In the genomic region with DNA sequence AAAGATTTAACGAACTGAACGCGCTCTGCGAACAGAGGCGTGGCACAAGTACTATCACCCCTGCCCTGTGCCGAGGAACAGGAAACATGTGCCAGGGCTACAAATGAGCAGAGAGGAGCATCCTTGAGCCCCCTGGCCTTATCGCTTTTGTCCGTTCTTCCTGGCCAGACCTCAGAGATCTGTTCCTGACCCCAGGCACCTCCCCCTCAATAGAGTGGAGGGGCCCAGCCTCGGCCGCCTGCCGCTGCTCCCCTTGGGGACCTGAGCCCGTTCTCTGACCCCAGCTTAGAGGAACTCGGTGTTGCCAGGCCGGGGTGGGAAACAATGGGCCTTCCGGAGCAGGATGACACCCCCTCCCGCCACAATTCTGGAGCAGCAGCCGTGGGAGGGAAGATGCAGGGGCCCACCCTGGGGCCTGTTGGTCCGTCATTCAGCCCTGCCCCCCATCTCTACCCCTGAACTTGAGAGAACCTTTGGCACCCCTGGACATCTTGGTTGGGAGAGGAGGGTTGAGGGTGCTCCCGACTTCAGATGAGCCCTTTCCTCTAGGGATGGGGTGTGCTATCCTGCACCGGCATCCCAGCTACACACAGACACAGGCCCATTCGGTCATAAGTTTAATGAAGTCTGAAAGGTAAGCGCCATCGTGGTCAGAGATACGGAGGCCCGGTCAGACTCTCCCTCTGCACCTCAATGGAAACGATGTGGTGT, we compare ENCODE assay signal across 8 cellular contexts. TPM values are rescaled to one million over a fixed set of nuclear protein-coding genes. Genes with fewer than 3 reads are reported as not detected.
DNase-seq lines count a peak whose midpoint lies in the region; ATAC-seq, FAIRE-seq and TF ChIP-seq lines count a peak whose summit lies in the region.

No MANE protein-coding gene starts in this region.

- no TSS peak for BruUV-seq in OCI-LY7 (replicated peaks; lab: Mats Ljungman, UMichigan)

- CTCF ChIA-PET in OCI-LY7 (lab: Charles Lee; ENCODE audit: unreplicated experiment), result interaction anchor here (0.6 to 1.0 kb wide), 3 partner anchors 19 to 52 kb away, joined by 3 to 7 read pairs (median 6); no protein-coding TSS in a partner anchor

- DNase-seq in NCI-H1417 (lab: John Stamatoyannopoulos, UW) (peak in 2 of 3 experiments; percentile 22 to 24), NCI-H1417 treated with DMSO at 0.1 percent for 48 hours (lab: John Stamatoyannopoulos, UW) (no peak), OCI-LY7 (ENCODE audit: low spot score) (peak; percentile 56), caudate nucleus (lab: John Stamatoyannopoulos, UW) (no peak), lung (ENCODE audit: low spot score) (no peak), uterus (peak; percentile 62 to 76), AML-193 (lab: John Stamatoyannopoulos, UW) (no peak), RCC 7860 (ENCODE audit: low spot score) (no peak)

- TF ChIP-seq POLR2A in uterus (IDR thresholded peaks at IDR 0.05), result no peak

- peaks cover 45% of the 10 kb centered on the region for H3K79me2 ChIP-seq in OCI-LY7 (ENCODE audit: insufficient read depth, low read depth, low read length)

- H3K9me2 ChIP-seq in OCI-LY7 (ENCODE audit: insufficient read depth, low read length), result no peaks in the 10 kb centered on the region

- WGBS in lung, 2 donors, result 3 to 7% methylated on average over 24 to 26 of the region's 26 CpGs

- peak overlapping the region; percentile 11; the same call in 1 of the 2 replicates for H2AFZ ChIP-seq in OCI-LY7 (ENCODE audit: low read length)

- peak overlapping the region; percentile 91 for H3K4me2 ChIP-seq in OCI-LY7 (ENCODE audit: low read length)

- H3K36me3 ChIP-seq in OCI-LY7 (ENCODE audit: insufficient read depth, low read length), result peaks cover 75% of the 10 kb centered on the region
- peaks cover 0 to 19% of the 10 kb centered on the region in 2 donors for H3K36me3 ChIP-seq in lung (ENCODE audit: control insufficient read depth in 2 of 2, insufficient read depth in 2 of 2, low read length in 2 of 2)
- H3K36me3 ChIP-seq in uterus, result no peaks in the 10 kb centered on the region

- intact Hi-C loops in OCI-LY7 (cut with micrococcal nuclease; ENCODE audit: unreplicated experiment), result no loop called here
- intact Hi-C loops in uterus (cut with DNase I; ENCODE audit: low total_unique reads), result no loop called here

- no peaks in the 10 kb centered on the region for H3K9me3 ChIP-seq in OCI-LY7 (ENCODE audit: low read length)
- H3K9me3 ChIP-seq in lung (ENCODE audit: control insufficient read depth in 2 of 2, insufficient read depth in 1 of 2, low read length in 1 of 2), result no peaks in the 10 kb centered on the region
- no peaks in the 10 kb centered on the region for H3K9me3 ChIP-seq in uterus

- H3K27me3 ChIP-seq in lung (ENCODE audit: control insufficient read depth, insufficient read depth), result no peaks in the 10 kb centered on the region
- H3K27me3 ChIP-seq in uterus, result no peaks in the 10 kb centered on the region

- peaks cover 8% of the 10 kb centered on the region; the same call in 1 of the 2 replicates for H4K20me1 ChIP-seq in OCI-LY7 (ENCODE audit: insufficient read depth, low read length)

- H3K4me3 ChIP-seq in OCI-LY7 (ENCODE audit: low read depth, low read length, poor library complexity, severe bottlenecking) (peak overlapping the region; percentile 86), lung (peak overlapping the region; percentile 38), uterus (peak overlapping the region; percentile 58 to 80)

- POLR2A ChIA-PET in OCI-LY7 (lab: Charles Lee), result interaction anchor here (0.6 to 2.1 kb wide), 3 partner anchors 9 to 30 kb away, joined by 3 to 10 read pairs (median 3); no protein-coding TSS in a partner anchor

- FAIRE-seq in RCC 7860 (lab: Jason Lieb, UNC), result no peak

- peaks cover 47% of the 10 kb centered on the region for H3K4me1 ChIP-seq in OCI-LY7 (ENCODE audit: insufficient read depth, low read length, poor library complexity, severe bottlenecking)
- peaks cover 5 to 6% of the 10 kb centered on the region in 2 donors for H3K4me1 ChIP-seq in lung (ENCODE audit: control insufficient read depth in 2 of 2, insufficient read depth in 2 of 2, low read length in 2 of 2)
- H3K4me1 ChIP-seq in uterus, result peaks cover 0 to 9% of the 10 kb centered on the region in 2 donors

- H3K27ac ChIP-seq in OCI-LY7 (ENCODE audit: low read depth, low read length, poor library complexity, severe bottlenecking) (peak overlapping the region; percentile 86), caudate nucleus (ENCODE audit: low read depth, low read length) (peak overlapping the region; percentile 98), lung (ENCODE audit: low read depth in 1 of 2, low read length in 1 of 2) (peak overlapping the region; percentile 87 to 90), uterus (peak overlapping the region; percentile 90 to 98)

- TF ChIP-seq CTCF in OCI-LY7 (conservative IDR thresholded peaks at IDR 0.05; ENCODE audit: low read length) (no peak), lung (IDR thresholded peaks at IDR 0.05; ENCODE audit: control extremely low read depth, extremely low read depth) (no peak), uterus (IDR thresholded peaks at IDR 0.05) (no peak)

- ATAC-seq in lung (ENCODE audit: insufficient read depth, low FRiP score), result no peak

RNA-seq across cellular contexts. Expression of gene NAA38, which starts 1.1 kb away (rescaled TPM):
- total RNA-seq in OCI-LY7 (2014; rRNA removed; shearing (Covaris generic)), result 168 and 205 TPM in 2 replicates
- total RNA-seq in OCI-LY7 (2022) (149 and 153 TPM in 2 replicates), lung (10 to 100 TPM; 58.2 to 85.3 TPM), uterus (10 to 100 TPM in 3 of 4 donors, 1 to 10 TPM in 1; 3.6 to 94.7 (median 48.1) TPM)
- polyA plus RNA-seq in lung, result 100 to 1,000 TPM; 120 to 239 TPM

RNA-seq across cellular contexts. Expression of gene TMEM88, which starts 1.4 kb away (rescaled TPM):
- 0.41 TPM in 1 of 2 replicates, not detected in the other for total RNA-seq in OCI-LY7 (2014; rRNA removed; shearing (Covaris generic))
- total RNA-seq in OCI-LY7 (2022) (3.8 and 4.0 TPM in 2 replicates), lung (10 to 100 TPM in 1 of 2 donors, 1 to 10 TPM in 1; 6.3 to 11.2 TPM), uterus (10 to 100 TPM in 3 of 4 donors, 1 to 10 TPM in 1; 7.3 to 68.1 (median 28.1) TPM)
- 10 to 100 TPM; 11.5 to 19.6 TPM for polyA plus RNA-seq in lung

RNA-seq across cellular contexts. Expression of gene CYB5D1, which starts 1.6 kb away (rescaled TPM):
- 16.9 and 18.1 TPM in 2 replicates for total RNA-seq in OCI-LY7 (2014; rRNA removed; shearing (Covaris generic))
- 19.3 and 24.8 TPM in 2 replicates for total RNA-seq in OCI-LY7 (2022)
- total RNA-seq in lung, result 10 to 100 TPM; 17.9 to 21.6 TPM
- 10 to 100 TPM in 1 of 2 donors, 1 to 10 TPM in 1; 5.5 to 10.1 TPM for polyA plus RNA-seq in lung
- total RNA-seq in uterus, result 10 to 100 TPM in 3 of 4 donors, 1 to 10 TPM in 1; 3.1 to 17.6 (median 16.2) TPM

RNA-seq across cellular contexts. Expression of gene KDM6B, which starts 22.2 kb away (rescaled TPM):
- total RNA-seq in OCI-LY7 (2014; rRNA removed; shearing (Covaris generic)), result 4.4 and 10.0 TPM in 2 replicates
- total RNA-seq in OCI-LY7 (2022) (46.4 and 62.9 TPM in 2 replicates), lung (10 to 100 TPM; 21.0 to 52.9 TPM), uterus (10 to 100 TPM in 1 of 4 donors, 1 to 10 TPM in 3; 2.6 to 47.9 (median 4.4) TPM)
- polyA plus RNA-seq in lung, result 10 to 100 TPM; 30.2 to 38.9 TPM

RNA-seq across cellular contexts. Expression of gene CHD3, which starts 32.4 kb away (rescaled TPM):
- total RNA-seq in OCI-LY7 (2014; rRNA removed; shearing (Covaris generic)), result 42.5 and 59.6 TPM in 2 replicates
- 124 and 126 TPM in 2 replicates for total RNA-seq in OCI-LY7 (2022)
- 100 to 1,000 TPM in 1 of 2 donors, 10 to 100 TPM in 1; 83.0 to 112 TPM for total RNA-seq in lung
- 10 to 100 TPM; 60.9 to 69.9 TPM for polyA plus RNA-seq in lung
- 100 to 1,000 TPM in 3 of 4 donors, 10 to 100 TPM in 1; 81.0 to 165 (median 133) TPM for total RNA-seq in uterus

Comparison
In these comparisons a context has a peak if more than half of its experiments do, and no peak if none do; other contexts are left out.
1. DNase-seq: peak in NCI-H1417 (2 of 3), OCI-LY7 (single experiment) and uterus (2 of 2); none in NCI-H1417 treated with DMSO at 0.1 percent for 48 hours (single experiment), caudate nucleus (0 of 61), lung (single experiment), AML-193 (0 of 2) and RCC 7860 (single experiment).
2. Peak in every context shown above with its lines, with median percentiles within 50 percentile points of each other: H3K27ac ChIP-seq and H3K4me3 ChIP-seq.